2 cellular contexts compared by ENCODE assay signal in the genomic region with DNA sequence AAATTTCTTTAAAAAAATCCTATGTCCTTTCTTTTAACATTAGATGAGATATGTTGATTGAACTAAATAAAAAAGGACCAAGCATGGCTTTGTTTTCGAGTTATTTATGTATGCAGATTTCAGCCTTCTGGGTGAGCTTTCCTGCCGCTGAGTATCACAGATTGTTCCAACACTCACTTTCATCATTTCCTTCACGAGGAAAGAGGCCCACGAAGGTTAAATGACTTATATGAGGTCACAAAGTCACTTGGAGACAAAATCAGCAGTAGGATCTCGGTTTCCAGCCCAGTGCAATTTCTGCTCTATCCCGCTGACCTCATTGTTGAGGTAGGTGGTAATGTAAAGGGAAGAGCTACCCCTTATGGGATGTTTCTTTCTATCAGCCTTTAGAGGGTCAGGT.
TF ChIP-seq lines count a peak whose summit lies in the region.

No MANE protein-coding gene starts in this region.

TF ChIP-seq in K562, 482 proteins besides CTCF, POLR2A, EP300 and RAD21 (continued from another document):
- no peak for TF ChIP-seq ARID3B (CRISPR knock-in tag; IDR thresholded peaks at IDR 0.05; ENCODE audit: borderline replicate concordance)
- TF ChIP-seq, protein P1, sequence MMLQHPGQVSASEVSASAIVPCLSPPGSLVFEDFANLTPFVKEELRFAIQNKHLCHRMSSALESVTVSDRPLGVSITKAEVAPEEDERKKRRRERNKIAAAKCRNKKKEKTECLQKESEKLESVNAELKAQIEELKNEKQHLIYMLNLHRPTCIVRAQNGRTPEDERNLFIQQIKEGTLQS (IDR thresholded peaks at IDR 0.05) = peak; percentile 16; the same call in 1 of the 2 replicates
- TF ChIP-seq, protein P1 (CRISPR knock-in tag; conservative IDR thresholded peaks at IDR 0.05) = no peak
- no peak for TF ChIP-seq CEBPG (CRISPR knock-in tag; IDR thresholded peaks at IDR 0.05)
- TF ChIP-seq CEBPG (tag; conservative IDR thresholded peaks at IDR 0.05 in 1 of 2, IDR thresholded peaks at IDR 0.05 in 1 of 2) = peak in 1 of 2 experiments; percentile 78; a peak in 2 of 4 replicates
- no peak for TF ChIP-seq NR2C2 (CRISPR knock-in tag; IDR thresholded peaks at IDR 0.05)
- TF ChIP-seq NR2C2 (tag; IDR thresholded peaks at IDR 0.05) = peak; percentile 76; the same call in 1 of the 2 replicates
TF ChIP-seq in K562: peak in this region for 4.

TF ChIP-seq in HepG2, 621 proteins besides CTCF, POLR2A, EP300 and RAD21 (continued from another document):
- TF ChIP-seq, protein P2, sequence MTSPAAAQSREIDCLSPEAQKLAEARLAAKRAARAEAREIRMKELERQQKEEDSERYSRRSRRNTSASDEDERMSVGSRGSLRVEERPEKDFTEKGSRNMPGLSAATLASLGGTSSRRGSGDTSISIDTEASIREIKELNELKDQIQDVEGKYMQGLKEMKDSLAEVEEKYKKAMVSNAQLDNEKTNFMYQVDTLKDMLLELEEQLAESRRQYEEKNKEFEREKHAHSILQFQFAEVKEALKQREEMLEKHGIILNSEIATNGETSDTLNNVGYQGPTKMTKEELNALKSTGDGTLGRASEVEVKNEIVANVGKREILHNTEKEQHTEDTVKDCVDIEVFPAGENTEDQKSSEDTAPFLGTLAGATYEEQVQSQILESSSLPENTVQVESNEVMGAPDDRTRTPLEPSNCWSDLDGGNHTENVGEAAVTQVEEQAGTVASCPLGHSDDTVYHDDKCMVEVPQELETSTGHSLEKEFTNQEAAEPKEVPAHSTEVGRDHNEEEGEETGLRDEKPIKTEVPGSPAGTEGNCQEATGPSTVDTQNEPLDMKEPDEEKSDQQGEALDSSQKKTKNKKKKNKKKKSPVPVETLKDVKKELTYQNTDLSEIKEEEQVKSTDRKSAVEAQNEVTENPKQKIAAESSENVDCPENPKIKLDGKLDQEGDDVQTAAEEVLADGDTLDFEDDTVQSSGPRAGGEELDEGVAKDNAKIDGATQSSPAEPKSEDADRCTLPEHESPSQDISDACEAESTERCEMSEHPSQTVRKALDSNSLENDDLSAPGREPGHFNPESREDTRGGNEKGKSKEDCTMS (CRISPR knock-in tag; conservative IDR thresholded peaks at IDR 0.05) = no peak
- no peak for TF ChIP-seq FOXM1 (CRISPR knock-in tag; IDR thresholded peaks at IDR 0.05)
- TF ChIP-seq ZBTB21 (CRISPR knock-in tag; IDR thresholded peaks at IDR 0.05) = no peak
- TF ChIP-seq SNAI1 (CRISPR knock-in tag; IDR thresholded peaks at IDR 0.05; ENCODE audit: borderline replicate concordance) = no peak
- TF ChIP-seq TAF1 (CRISPR knock-in tag; IDR thresholded peaks at IDR 0.05) = no peak
- TF ChIP-seq CHD2 (IDR thresholded peaks at IDR 0.05; ENCODE audit: low read depth, low read length) = no peak
- no peak for TF ChIP-seq SMAD3 (CRISPR knock-in tag; IDR thresholded peaks at IDR 0.05)
- TF ChIP-seq ZSCAN30 (CRISPR knock-in tag; IDR thresholded peaks at IDR 0.05) = no peak
- TF ChIP-seq EEA1 (CRISPR knock-in tag; IDR thresholded peaks at IDR 0.05; ENCODE audit: borderline replicate concordance) = no peak
- TF ChIP-seq IKZF1 (IDR thresholded peaks at IDR 0.05) = no peak
- TF ChIP-seq, protein P3, sequence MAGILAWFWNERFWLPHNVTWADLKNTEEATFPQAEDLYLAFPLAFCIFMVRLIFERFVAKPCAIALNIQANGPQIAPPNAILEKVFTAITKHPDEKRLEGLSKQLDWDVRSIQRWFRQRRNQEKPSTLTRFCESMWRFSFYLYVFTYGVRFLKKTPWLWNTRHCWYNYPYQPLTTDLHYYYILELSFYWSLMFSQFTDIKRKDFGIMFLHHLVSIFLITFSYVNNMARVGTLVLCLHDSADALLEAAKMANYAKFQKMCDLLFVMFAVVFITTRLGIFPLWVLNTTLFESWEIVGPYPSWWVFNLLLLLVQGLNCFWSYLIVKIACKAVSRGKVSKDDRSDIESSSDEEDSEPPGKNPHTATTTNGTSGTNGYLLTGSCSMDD (CRISPR knock-in tag; IDR thresholded peaks at IDR 0.05) = no peak
- no peak for TF ChIP-seq ZBTB3 (CRISPR knock-in tag; IDR thresholded peaks at IDR 0.05; ENCODE audit: borderline replicate concordance, low read depth)
- TF ChIP-seq SOX6 (IDR thresholded peaks at IDR 0.05) = no peak
- no peak for TF ChIP-seq SOX6 (CRISPR knock-in tag; IDR thresholded peaks at IDR 0.05)
